Comparison of ENCODE assay signal across 8 cellular contexts in the genomic region with DNA sequence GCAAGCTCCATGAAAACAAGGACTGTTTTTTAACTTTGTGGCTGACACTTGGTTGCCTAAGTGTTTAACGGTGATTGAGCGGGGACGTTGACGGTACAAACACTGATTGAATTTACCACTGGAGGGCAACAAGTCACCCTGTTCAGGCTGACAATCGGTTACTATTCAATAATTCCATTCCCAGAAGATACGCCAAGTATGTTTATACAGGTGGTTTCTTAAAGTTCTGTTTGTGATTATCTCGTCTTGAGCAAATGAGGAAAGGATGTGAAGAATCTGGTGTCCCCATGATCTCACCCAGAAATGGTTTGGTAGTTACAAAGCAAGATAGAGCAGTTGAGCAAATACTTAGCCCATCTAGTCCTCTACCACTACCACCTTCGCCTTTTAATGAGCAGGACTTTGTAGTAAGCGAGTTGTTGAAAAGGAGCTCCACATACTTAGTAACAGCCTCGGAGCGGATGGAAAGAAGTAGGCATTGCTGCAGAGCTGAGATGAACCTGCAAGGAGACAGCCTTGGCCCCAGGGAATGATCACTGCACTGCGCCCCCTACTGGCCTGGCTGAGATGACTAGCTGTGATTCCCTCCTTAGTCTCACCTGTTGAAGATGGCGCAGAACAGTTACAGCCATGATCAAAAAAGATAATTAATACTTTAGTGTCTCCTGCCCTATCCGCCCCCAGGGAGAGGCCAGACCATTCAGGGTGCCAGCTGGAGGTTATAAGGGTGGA. TPM values are rescaled to one million over a fixed set of nuclear protein-coding genes. Genes with fewer than 3 reads are reported as not detected.
DNase-seq lines count a peak whose midpoint lies in the region; ATAC-seq and TF ChIP-seq lines count a peak whose summit lies in the region.

No MANE protein-coding gene starts in this region.

- no peak overlapping the region for H2AFZ ChIP-seq in mesenchymal stem cell (ENCODE audit: low read depth, low read length)

- H3K4me2 ChIP-seq in BLaER1 treated with 17β-estradiol and CSF1 and Interleukin-3, amounts not matched to agents 10 nM and 100 nM: peak overlapping the region; percentile 80 to 95 (median 90)
- H3K4me2 ChIP-seq in mesenchymal stem cell (ENCODE audit: low read length, poor library complexity, severe bottlenecking): peak overlapping the region; percentile 63

- H3K9me3 ChIP-seq in BLaER1 treated with 17β-estradiol and CSF1 and Interleukin-3, amounts not matched to agents 10 nM and 100 nM (replicated peaks in 1 of 11): peaks cover 2 to 21% (median 10%) of the 10 kb centered on the region in 11 experiments; a peak in 18 of 22 replicates
- H3K9me3 ChIP-seq in mesenchymal stem cell (ENCODE audit: control insufficient read depth, low read length): peaks cover 1% of the 10 kb centered on the region

- H4K20me1 ChIP-seq in BLaER1 treated with 17β-estradiol and CSF1 and Interleukin-3, amounts not matched to agents 10 nM and 100 nM: no peaks in the 10 kb centered on the region

- no peaks in the 10 kb centered on the region for H3K79me1 ChIP-seq in mesenchymal stem cell (replicated peaks; ENCODE audit: low read length, poor library complexity, severe bottlenecking)

- peaks cover 27% of the 10 kb centered on the region for H3K4me1 Mint-ChIP-seq in activated CD8-positive, alpha-beta T cell treated with anti-CD3 and anti-CD28 coated beads, Interleukin-2, amount 10 ng/mL, durations not matched to agents 7 days and 5 days (ENCODE audit: low read depth)

- H2BK15ac ChIP-seq in mesenchymal stem cell (ENCODE audit: low read depth, poor library complexity, severe bottlenecking): no peak overlapping the region

- peak overlapping the region; percentile 61 to 72 (median 71); a peak in 20 of 22 replicates for H3K9ac ChIP-seq in BLaER1 treated with 17β-estradiol and CSF1 and Interleukin-3, amounts not matched to agents 10 nM and 100 nM
- H3K9ac ChIP-seq in mesenchymal stem cell (ENCODE audit: low read length): peak overlapping the region; percentile 61

- H3K4me3 Mint-ChIP-seq in activated CD8-positive, alpha-beta T cell treated with anti-CD3 and anti-CD28 coated beads, Interleukin-2, amount 10 ng/mL, durations not matched to agents 7 days and 5 days: peak overlapping the region; percentile 75

- peaks cover 20% of the 10 kb centered on the region for H3K36me3 Mint-ChIP-seq in activated CD8-positive, alpha-beta T cell treated with anti-CD3 and anti-CD28 coated beads, Interleukin-2, amount 10 ng/mL, durations not matched to agents 7 days and 5 days (ENCODE audit: low read depth)

- no peak overlapping the region for H2BK120ac ChIP-seq in mesenchymal stem cell (ENCODE audit: low read depth, low read length)

- H3K14ac ChIP-seq in mesenchymal stem cell (ENCODE audit: low read length in 2 of 2): no peak overlapping the region

- peak; percentile 78 for ATAC-seq in GM19372 (IDR thresholded peaks at IDR 0.05; ENCODE audit: low read depth, unreplicated experiment)
- peak; percentile 81 for ATAC-seq in activated CD8-positive, alpha-beta T cell treated with anti-CD3 and anti-CD28 coated beads, Interleukin-2, amount 10 ng/mL, durations not matched to agents 7 days and 5 days

- peak overlapping the region; percentile 24 to 60 (median 42); a peak in 15 of 20 replicates for H3K4me3 ChIP-seq in BLaER1 treated with 17β-estradiol and CSF1 and Interleukin-3, amounts not matched to agents 10 nM and 100 nM
- H3K4me3 ChIP-seq in HL-60 (replicated peaks; ENCODE audit: insufficient read depth, low read length) (peak overlapping the region; percentile 11), mesenchymal stem cell (ENCODE audit: insufficient read depth in 1 of 2, low read depth in 1 of 2, low read length in 2 of 2) (peak overlapping the region in 1 of 2 experiments; percentile 63)

- H3K4me1 ChIP-seq in BLaER1 treated with 17β-estradiol and CSF1 and Interleukin-3, amounts not matched to agents 10 nM and 100 nM: peaks cover 29 to 79% (median 45%) of the 10 kb centered on the region in 10 experiments
- H3K4me1 ChIP-seq in mesenchymal stem cell (ENCODE audit: control insufficient read depth, insufficient read depth, low read depth, low read length): peaks cover 8% of the 10 kb centered on the region

- peak overlapping the region; percentile 48 for H3K27ac Mint-ChIP-seq in activated CD8-positive, alpha-beta T cell treated with anti-CD3 and anti-CD28 coated beads, Interleukin-2, amount 10 ng/mL, durations not matched to agents 7 days and 5 days

- H2BK5ac ChIP-seq in mesenchymal stem cell (ENCODE audit: low read depth, low read length, poor library complexity, severe bottlenecking): no peak overlapping the region

- H3K27me3 Mint-ChIP-seq in activated CD8-positive, alpha-beta T cell treated with anti-CD3 and anti-CD28 coated beads, Interleukin-2, amount 10 ng/mL, durations not matched to agents 7 days and 5 days (ENCODE audit: low read depth): no peaks in the 10 kb centered on the region

- TF ChIP-seq CTCF in HL-60 (IDR thresholded peaks at IDR 0.05; ENCODE audit: insufficient read depth, low read length): peak; percentile 93

- H3K27me3 ChIP-seq in BLaER1 treated with 17β-estradiol and CSF1 and Interleukin-3, amounts not matched to agents 10 nM and 100 nM: no peaks in the 10 kb centered on the region
- H3K27me3 ChIP-seq in HL-60 (ENCODE audit: insufficient read depth, poor library complexity, severe bottlenecking) (no peaks in the 10 kb centered on the region), mesenchymal stem cell (ENCODE audit: control insufficient read depth in 1 of 2, insufficient read depth in 1 of 2, low read length in 2 of 2) (no peaks in the 10 kb centered on the region)

- no peak overlapping the region for H4K8ac ChIP-seq in mesenchymal stem cell (ENCODE audit: low read length)

- H4K91ac ChIP-seq in mesenchymal stem cell (ENCODE audit: low read length): no peak overlapping the region

- no peak overlapping the region for H2AK5ac ChIP-seq in mesenchymal stem cell (ENCODE audit: low read length, severe bottlenecking)

- WGBS in mesenchymal stem cell: 45% methylated on average over 11 of the region's 14 CpGs

- peaks cover 20 to 34% (median 21%) of the 10 kb centered on the region in 11 experiments for H3K36me3 ChIP-seq in BLaER1 treated with 17β-estradiol and CSF1 and Interleukin-3, amounts not matched to agents 10 nM and 100 nM
- peaks cover 9 to 20% of the 10 kb centered on the region in 2 experiments for H3K36me3 ChIP-seq in mesenchymal stem cell (ENCODE audit: control insufficient read depth in 1 of 2, insufficient read depth in 2 of 2, low read depth in 1 of 2, low read length in 2 of 2)

- CTCF ChIA-PET in activated CD8-positive, alpha-beta T cell treated with anti-CD3 and anti-CD28 coated beads, Interleukin-2, amount 10 ng/mL, durations not matched to agents 7 days and 5 days (lab: Charles Lee): interaction anchor here (0.6 to 5.0 kb wide), 64 partner anchors 9 to 535 kb away, joined by 3 to 75 read pairs (median 5); a partner anchor contains a TSS

- no peak overlapping the region for H3K18ac ChIP-seq in mesenchymal stem cell (ENCODE audit: low read depth in 1 of 2, low read length in 2 of 2)

- peak; percentile 75 to 84 for DNase-seq in HL-60 (ENCODE audit: low read depth in 1 of 2, low spot score in 1 of 2)
- DNase-seq in NCI-H82 (lab: John Stamatoyannopoulos, UW): peak; percentile 90
- DNase-seq in activated CD8-positive, alpha-beta T cell treated with anti-CD3 and anti-CD28 coated beads, Interleukin-2, amount 10 ng/mL, durations not matched to agents 7 days and 5 days: peak; percentile 89
- peak; percentile 74 for DNase-seq in effector CD8-positive, alpha-beta T cell (lab: John Stamatoyannopoulos, UW)
- peak; percentile 58 for DNase-seq in mesenchymal stem cell
- DNase-seq in stimulated activated CD8-positive, alpha-beta memory T cell treated with anti-CD3 and anti-CD28 coated beads, Interleukin-15, amount 100 ng/mL, for 24 hours (ENCODE audit: low read depth): peak; percentile 79

- H3K4ac ChIP-seq in mesenchymal stem cell (ENCODE audit: low read depth in 1 of 2, low read length in 2 of 2): no peak overlapping the region

- peaks cover 6% of the 10 kb centered on the region for H3K9me3 Mint-ChIP-seq in activated CD8-positive, alpha-beta T cell treated with anti-CD3 and anti-CD28 coated beads, Interleukin-2, amount 10 ng/mL, durations not matched to agents 7 days and 5 days (ENCODE audit: insufficient read depth)

- POLR2A ChIA-PET in activated CD8-positive, alpha-beta T cell treated with anti-CD3 and anti-CD28 coated beads, Interleukin-2, amount 10 ng/mL, durations not matched to agents 7 days and 5 days (lab: Charles Lee): interaction anchor here (0.8 to 2.0 kb wide), 9 partner anchors 11 to 589 kb away, joined by 3 to 16 read pairs (median 4); a partner anchor contains a TSS

- H3K23ac ChIP-seq in mesenchymal stem cell (ENCODE audit: low read length in 2 of 2): no peak overlapping the region

- H2BK12ac ChIP-seq in mesenchymal stem cell (ENCODE audit: low read length in 2 of 2): no peak overlapping the region

- H3K27ac ChIP-seq in BLaER1 treated with 17β-estradiol and CSF1 and Interleukin-3, amounts not matched to agents 10 nM and 100 nM: peak overlapping the region; percentile 73 to 85 (median 80)
- H3K27ac ChIP-seq in HL-60 (replicated peaks) (peak overlapping the region; percentile 76), mesenchymal stem cell (ENCODE audit: low read length, poor library complexity, severe bottlenecking) (peak overlapping the region; percentile 80)

RNA-seq across cellular contexts. Expression of a gene that starts 36.3 kb away (rescaled TPM):
- 10 to 100 TPM; 32.5 to 35.4 TPM for total RNA-seq in activated CD8-positive, alpha-beta T cell treated with anti-CD3 and anti-CD28 coated beads, Interleukin-2, amount 10 ng/mL, durations not matched to agents 7 days and 5 days
- 40.6 TPM for polyA plus RNA-seq in mesenchymal stem cell (2013, experiment 1 of 2)
- polyA plus RNA-seq in mesenchymal stem cell (2013, experiment 2 of 2): 40.4 TPM

RNA-seq across cellular contexts. Expression of a gene that starts 42.2 kb away (rescaled TPM):
- 1 to 10 TPM; 6.5 to 8.2 TPM for total RNA-seq in activated CD8-positive, alpha-beta T cell treated with anti-CD3 and anti-CD28 coated beads, Interleukin-2, amount 10 ng/mL, durations not matched to agents 7 days and 5 days
- polyA plus RNA-seq in mesenchymal stem cell (2013, experiment 1 of 2): 62.7 TPM
- 59.5 TPM for polyA plus RNA-seq in mesenchymal stem cell (2013, experiment 2 of 2)
